Comparison of ENCODE assay signal across 8 cellular contexts in the genomic region with DNA sequence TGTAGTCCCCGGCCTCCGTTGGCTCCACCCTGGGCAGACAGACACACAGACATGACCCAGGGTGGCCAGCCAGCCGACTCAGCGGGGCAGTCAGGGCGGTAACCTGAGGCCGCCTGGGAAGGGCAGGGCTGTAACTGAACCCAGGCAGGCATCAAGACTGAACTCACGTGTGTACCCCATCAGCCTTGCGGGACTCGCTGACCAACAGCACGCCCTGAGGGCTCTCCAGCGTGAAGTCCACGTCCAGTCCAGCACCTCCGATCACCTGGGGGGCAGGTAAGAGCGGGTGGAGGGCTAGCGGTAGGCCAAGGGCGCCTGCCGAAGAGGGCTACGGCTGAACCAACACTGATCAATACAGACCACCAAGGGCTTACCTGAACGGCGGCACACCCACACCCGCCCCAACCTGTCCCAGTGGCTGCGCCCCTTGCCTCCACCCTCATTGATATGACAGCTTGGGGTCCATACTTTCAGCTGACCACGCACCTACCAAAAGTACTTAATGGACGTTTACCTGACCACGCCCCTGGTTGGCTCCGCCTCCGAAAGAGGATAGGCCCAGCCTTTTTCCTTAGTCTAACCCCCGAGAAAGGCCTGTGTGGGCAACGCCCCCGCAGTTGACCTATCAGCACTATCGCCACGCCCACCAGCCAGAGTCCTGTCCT.
A peak's percentile ranks its signal among the peaks of the same experiment; 100 is the strongest.
DNase-seq lines count a peak whose midpoint lies in the region; ATAC-seq and TF ChIP-seq lines count a peak whose summit lies in the region.

No MANE protein-coding gene starts in this region.

- ATAC-seq in HG02571 (IDR thresholded peaks at IDR 0.05; ENCODE audit: unreplicated experiment), result no peak
- no peak for ATAC-seq in GM19324 (IDR thresholded peaks at IDR 0.05; ENCODE audit: low FRiP score, unreplicated experiment)

- H3K4me3 ChIP-seq in GM06990 (replicated peaks; ENCODE audit: low read depth, low read length) (peak overlapping the region; percentile 12), NB4 (ENCODE audit: low read depth, low read length) (peak overlapping the region; percentile 49), muscle layer of duodenum (ENCODE audit: low read depth in 1 of 2, low read length in 2 of 2) (peak overlapping the region; percentile 55 to 83)
- H3K4me3 ChIP-seq in effector memory CD4-positive, alpha-beta T cell (ENCODE audit: insufficient read depth, low read depth, low read length, poor library complexity, severe bottlenecking), result peak overlapping the region; percentile 86

- no peak for TF ChIP-seq CTCF in GM06990 (IDR thresholded peaks at IDR 0.05; ENCODE audit: insufficient read depth, low read length, poor library complexity, severe bottlenecking)
- no peak for TF ChIP-seq CTCF in NB4 (IDR thresholded peaks at IDR 0.05; ENCODE audit: low read depth, low read length)

- peak overlapping the region; percentile 92 for H3K27ac ChIP-seq in effector memory CD4-positive, alpha-beta T cell (ENCODE audit: insufficient read depth, low read length, poor library complexity, severe bottlenecking)
- no peak overlapping the region for H3K27ac ChIP-seq in muscle layer of duodenum (ENCODE audit: low read length)

- peaks cover 7% of the 10 kb centered on the region for H3K4me1 ChIP-seq in effector memory CD4-positive, alpha-beta T cell (ENCODE audit: control insufficient read depth, insufficient read depth, low read length, poor library complexity, severe bottlenecking)
- H3K4me1 ChIP-seq in muscle layer of duodenum (ENCODE audit: control insufficient read depth in 1 of 2, insufficient read depth in 2 of 2, low read length in 2 of 2), result peaks cover 6 to 7% of the 10 kb centered on the region in 2 donors

- H3K9me3 ChIP-seq in effector memory CD4-positive, alpha-beta T cell (ENCODE audit: control insufficient read depth, low read length), result no peaks in the 10 kb centered on the region
- no peaks in the 10 kb centered on the region for H3K9me3 ChIP-seq in muscle layer of duodenum (ENCODE audit: control insufficient read depth in 1 of 2, low read length in 2 of 2)

- H3K36me3 ChIP-seq in GM06990 (ENCODE audit: control insufficient read depth, insufficient read depth, low read length) (peaks cover 19% of the 10 kb centered on the region), muscle layer of duodenum (ENCODE audit: control insufficient read depth in 1 of 2, insufficient read depth in 2 of 2, low read length in 2 of 2) (peaks cover 7 to 32% of the 10 kb centered on the region in 2 donors)
- peaks cover 13% of the 10 kb centered on the region for H3K36me3 ChIP-seq in effector memory CD4-positive, alpha-beta T cell (ENCODE audit: control insufficient read depth, insufficient read depth, low read length)

- DNase-seq in GM06990 (ENCODE audit: extremely low read depth, insufficient read length) (no peak), NB4 (ENCODE audit: low read depth) (peak; percentile 32), NCI-H2029 (lab: John Stamatoyannopoulos, UW) (no peak), superior temporal gyrus (ENCODE audit: extremely low spot score) (no peak)
- peak in 1 of 3 donors; percentile 12 for DNase-seq in effector memory CD4-positive, alpha-beta T cell

- H3K27me3 ChIP-seq in GM06990 (replicated peaks; ENCODE audit: control insufficient read depth, insufficient read depth, low read length) (no peaks in the 10 kb centered on the region), muscle layer of duodenum (ENCODE audit: low read depth, low read length) (no peaks in the 10 kb centered on the region)
- no peaks in the 10 kb centered on the region for H3K27me3 ChIP-seq in effector memory CD4-positive, alpha-beta T cell (replicated peaks; ENCODE audit: control insufficient read depth, insufficient read depth, low read length, poor library complexity, severe bottlenecking)

- TF ChIP-seq POLR2A in NB4 (IDR thresholded peaks at IDR 0.05; ENCODE audit: extremely low read depth, insufficient read length), result no peak

Comparison
In these comparisons a context has a peak if more than half of its experiments do, and no peak if none do; other contexts are left out.
1. H3K4me3 ChIP-seq: peak in every context shown above with its lines; median percentile 86 in effector memory CD4-positive, alpha-beta T cell; 69 in muscle layer of duodenum; 49 in NB4; 12 in GM06990.